In genomic region chr9:95923794-95924193, GRCh38 we compare ENCODE assay signal across 26 cellular contexts.
"Had no signal": no experiment of that assay in that cellular context is flagged by ENCODE, and none has a peak within 500 bp of the region (broad histone marks: within the 10 kb centered on the region; RNA-seq: fewer than 3 reads in every experiment).

No MANE protein-coding gene starts in this region.

- ATAC-seq: activated CD8-positive, alpha-beta memory T cell treated with anti-CD3 and anti-CD28 coated beads, Interleukin-2, amount 10 ng/mL, durations not matched to agents 7 days and 5 days; activated T-helper 17 cell treated with anti-CD3 and anti-CD28 coated beads, Interleukin-2, amount 50 U/mL, for 72 hours; lower lobe of right lung; natural killer cell treated with Interleukin-12 subunit alpha and Interleukin-12 subunit beta and Interleukin-15 and Interleukin-18, amount 100 ng/mL, for 72 hours; pancreas had no signal

- H3K9me3 Mint-ChIP-seq: activated CD4-positive, alpha-beta memory T cell treated with anti-CD3 and anti-CD28 coated beads, Interleukin-2, amount 10 ng/mL, durations not matched to agents 7 days and 5 days; activated naive CD8-positive, alpha-beta T cell treated with anti-CD3 and anti-CD28 coated beads, Interleukin-2, amount 10 ng/mL, durations not matched to agents 7 days and 5 days; activated T-helper 17 cell treated with anti-CD3 and anti-CD28 coated beads, Interleukin-2, amount 50 U/mL, for 72 hours; brain; natural killer cell treated with Interleukin-12 subunit alpha and Interleukin-12 subunit beta and Interleukin-15 and Interleukin-18, amount 100 ng/mL, for 72 hours had no signal

- H3K27ac ChIP-seq: lower lobe of right lung, neutrophil, pancreas, tibial nerve, vagina had no signal

- H3K9me3 ChIP-seq: lower lobe of right lung, neutrophil, pancreas, tibial nerve, vagina had no signal

- DNase-seq: activated CD4-positive, alpha-beta memory T cell treated with anti-CD3 and anti-CD28 coated beads, Interleukin-2, amount 10 ng/mL, durations not matched to agents 7 days and 5 days; activated CD4-positive, alpha-beta T cell treated with anti-CD3 and anti-CD28 coated beads for 48 hours; activated CD4-positive, CD25-positive, alpha-beta regulatory T cell; activated CD8-positive, alpha-beta memory T cell treated with anti-CD3 and anti-CD28 coated beads, Interleukin-2, amount 10 ng/mL, durations not matched to agents 7 days and 5 days; activated naive CD4-positive, alpha-beta T cell treated with Interleukin-2 at 50 U/mL for 16 hours; activated naive CD8-positive, alpha-beta T cell treated with anti-CD3 and anti-CD28 coated beads, Interleukin-2, amount 10 ng/mL, durations not matched to agents 7 days and 5 days; activated T-cell treated with anti-CD3 and anti-CD28 coated beads, Interleukin-2, amount 50 U/mL, for 1 hour; anterior cingulate cortex; caudate nucleus; endodermal cell; erythroblast; foreskin melanocyte; kidney glomerular epithelial cell; lower lobe of right lung; pancreas; stimulated activated CD4-positive, alpha-beta T cell treated with anti-CD3 and anti-CD28 coated beads, Interleukin-12 subunit alpha, Interleukin-12 subunit beta, amount 100 ng/mL, for 4 hours; stimulated activated CD4-positive, alpha-beta T cell treated with anti-CD3 and anti-CD28 coated beads, Interleukin-2, amount 100 ng/mL, for 24 hours; stimulated activated naive CD4-positive, alpha-beta T cell treated with Interleukin-2 at 50 U/mL for 16 hours; T-helper 1 cell; T-helper 9 cell had no signal

- H3K27ac Mint-ChIP-seq: activated CD4-positive, alpha-beta memory T cell treated with anti-CD3 and anti-CD28 coated beads, Interleukin-2, amount 10 ng/mL, durations not matched to agents 7 days and 5 days; activated CD8-positive, alpha-beta memory T cell treated with anti-CD3 and anti-CD28 coated beads, Interleukin-2, amount 10 ng/mL, durations not matched to agents 7 days and 5 days; activated naive CD8-positive, alpha-beta T cell treated with anti-CD3 and anti-CD28 coated beads, Interleukin-2, amount 10 ng/mL, durations not matched to agents 7 days and 5 days; activated T-helper 17 cell treated with anti-CD3 and anti-CD28 coated beads, Interleukin-2, amount 50 U/mL, for 72 hours; brain; endodermal cell; natural killer cell treated with Interleukin-12 subunit alpha and Interleukin-12 subunit beta and Interleukin-15 and Interleukin-18, amount 100 ng/mL, for 72 hours had no signal

- H3K4me3 Mint-ChIP-seq: activated CD4-positive, alpha-beta memory T cell treated with anti-CD3 and anti-CD28 coated beads, Interleukin-2, amount 10 ng/mL, durations not matched to agents 7 days and 5 days; activated CD8-positive, alpha-beta memory T cell treated with anti-CD3 and anti-CD28 coated beads, Interleukin-2, amount 10 ng/mL, durations not matched to agents 7 days and 5 days; activated naive CD8-positive, alpha-beta T cell treated with anti-CD3 and anti-CD28 coated beads, Interleukin-2, amount 10 ng/mL, durations not matched to agents 7 days and 5 days; activated T-helper 17 cell treated with anti-CD3 and anti-CD28 coated beads, Interleukin-2, amount 50 U/mL, for 72 hours; brain; endodermal cell; natural killer cell treated with Interleukin-12 subunit alpha and Interleukin-12 subunit beta and Interleukin-15 and Interleukin-18, amount 100 ng/mL, for 72 hours had no signal

- H3K4me1 ChIP-seq: lower lobe of right lung, pancreas, vagina had no signal

- H3K27me3 ChIP-seq: neutrophil, pancreas, tibial nerve, vagina had no signal

- H3K27me3 Mint-ChIP-seq: activated CD4-positive, alpha-beta memory T cell treated with anti-CD3 and anti-CD28 coated beads, Interleukin-2, amount 10 ng/mL, durations not matched to agents 7 days and 5 days; activated CD8-positive, alpha-beta memory T cell treated with anti-CD3 and anti-CD28 coated beads, Interleukin-2, amount 10 ng/mL, durations not matched to agents 7 days and 5 days; activated naive CD8-positive, alpha-beta T cell treated with anti-CD3 and anti-CD28 coated beads, Interleukin-2, amount 10 ng/mL, durations not matched to agents 7 days and 5 days; activated T-helper 17 cell treated with anti-CD3 and anti-CD28 coated beads, Interleukin-2, amount 50 U/mL, for 72 hours; brain; natural killer cell treated with Interleukin-12 subunit alpha and Interleukin-12 subunit beta and Interleukin-15 and Interleukin-18, amount 100 ng/mL, for 72 hours had no signal

- H3K4me3 ChIP-seq: lower lobe of right lung, pancreas, tibial nerve, vagina had no signal

- H3K4me1 Mint-ChIP-seq: activated CD4-positive, alpha-beta memory T cell treated with anti-CD3 and anti-CD28 coated beads, Interleukin-2, amount 10 ng/mL, durations not matched to agents 7 days and 5 days; activated T-helper 17 cell treated with anti-CD3 and anti-CD28 coated beads, Interleukin-2, amount 50 U/mL, for 72 hours; brain; endodermal cell had no signal
